Comparison of ENCODE assay signal across 11 cellular contexts in genomic region chr5:148469446-148470062, GRCh38.
DNase-seq lines count a peak whose midpoint lies in the region; ATAC-seq and TF ChIP-seq lines count a peak whose summit lies in the region.
"Had no signal": no experiment of that assay in that cellular context is flagged by ENCODE, and none has a peak within 500 bp of the region (broad histone marks: within the 10 kb centered on the region; RNA-seq: fewer than 3 reads in every experiment).

No MANE protein-coding gene starts in this region.

- no peaks in the 10 kb centered on the region for H3K27me3 Mint-ChIP-seq in stimulated activated naive CD8-positive, alpha-beta T cell treated with anti-CD3 and anti-CD28 coated beads, Interleukin-15, amount 100 ng/mL, for 72 hours

- H3K4me1 Mint-ChIP-seq in stimulated activated naive CD8-positive, alpha-beta T cell treated with anti-CD3 and anti-CD28 coated beads, Interleukin-15, amount 100 ng/mL, for 72 hours = no peaks in the 10 kb centered on the region
- H3K4me1 Mint-ChIP-seq: stimulated activated naive B cell treated with anti-CD40 and anti-IgM and Interleukin-4, amounts not matched to agents 10 μg/mL and 1 μg/mL and 100 μg/mL, for 72 hours had no signal

- peak; percentile 37 for ATAC-seq in body of pancreas
- ATAC-seq in stimulated activated naive CD8-positive, alpha-beta T cell treated with anti-CD3 and anti-CD28 coated beads, Interleukin-15, amount 100 ng/mL, for 72 hours = no peak
- ATAC-seq: stimulated activated naive B cell treated with anti-CD40 and anti-IgM and Interleukin-4, amounts not matched to agents 10 μg/mL and 1 μg/mL and 100 μg/mL, for 72 hours had no signal

- H3K4me3 ChIP-seq in body of pancreas = no peak overlapping the region

- H3K4me3 Mint-ChIP-seq in stimulated activated naive CD8-positive, alpha-beta T cell treated with anti-CD3 and anti-CD28 coated beads, Interleukin-15, amount 100 ng/mL, for 72 hours = no peak overlapping the region
- H3K4me3 Mint-ChIP-seq: stimulated activated naive B cell treated with anti-CD40 and anti-IgM and Interleukin-4, amounts not matched to agents 10 μg/mL and 1 μg/mL and 100 μg/mL, for 72 hours had no signal

- no peak overlapping the region for H3K27ac Mint-ChIP-seq in stimulated activated naive CD8-positive, alpha-beta T cell treated with anti-CD3 and anti-CD28 coated beads, Interleukin-15, amount 100 ng/mL, for 72 hours
- H3K27ac Mint-ChIP-seq: stimulated activated naive B cell treated with anti-CD40 and anti-IgM and Interleukin-4, amounts not matched to agents 10 μg/mL and 1 μg/mL and 100 μg/mL, for 72 hours had no signal

- TF ChIP-seq CTCF in body of pancreas (IDR thresholded peaks at IDR 0.05) = no peak

- H3K27me3 ChIP-seq in body of pancreas = no peaks in the 10 kb centered on the region

- no peak overlapping the region for H3K27ac ChIP-seq in body of pancreas

- no peaks in the 10 kb centered on the region for H3K9me3 ChIP-seq in body of pancreas

- TF ChIP-seq POLR2A in body of pancreas (IDR thresholded peaks at IDR 0.05) = no peak

- no peaks in the 10 kb centered on the region for H3K9me3 Mint-ChIP-seq in stimulated activated naive CD8-positive, alpha-beta T cell treated with anti-CD3 and anti-CD28 coated beads, Interleukin-15, amount 100 ng/mL, for 72 hours
- H3K9me3 Mint-ChIP-seq: stimulated activated naive B cell treated with anti-CD40 and anti-IgM and Interleukin-4, amounts not matched to agents 10 μg/mL and 1 μg/mL and 100 μg/mL, for 72 hours had no signal

- no peaks in the 10 kb centered on the region for H3K36me3 ChIP-seq in body of pancreas (replicated peaks in 1 of 2; ENCODE audit: insufficient read depth in 1 of 2, low read depth in 2 of 2)

- DNase-seq in LHCN-M2 (ENCODE audit: low read depth) (peak; percentile 84), body of pancreas (peak in 3 of 4 donors; percentile 16 to 52 (median 48)), hippocampal formation (lab: John Stamatoyannopoulos, UW) (peak; percentile 41 to 44), smooth muscle cell of the brain vasculature (ENCODE audit: low read depth, low spot score) (peak; percentile 21), NCI-H2107 treated with DMSO at 0.1 percent for 48 hours (lab: John Stamatoyannopoulos, UW; ENCODE audit: unreplicated experiment) (no peak)
- DNase-seq in activated CD4-positive, CD25-positive, alpha-beta regulatory T cell (lab: John Stamatoyannopoulos, UW) = no peak
- DNase-seq in activated CD4-positive, alpha-beta T cell treated with anti-CD3 and anti-CD28 coated beads for 48 hours = no peak
- no peak for DNase-seq in stimulated activated naive CD8-positive, alpha-beta T cell treated with anti-CD3 and anti-CD28 coated beads, Interleukin-15, amount 100 ng/mL, for 72 hours
- DNase-seq: NCI-H1694; stimulated activated naive B cell treated with anti-CD40 and anti-IgM and Interleukin-4, amounts not matched to agents 10 μg/mL and 1 μg/mL and 100 μg/mL, for 72 hours; SW 1271 had no signal

- H3K4me1 ChIP-seq in body of pancreas = no peaks in the 10 kb centered on the region

- intact Hi-C loops in body of pancreas (cut with DNase I) = no loop called here

- 61 to 68% methylated on average over 5 of the region's 5 CpGs for WGBS in body of pancreas, 2 donors

Comparison
In these comparisons a context has a peak if more than half of its experiments do, and no peak if none do; other contexts are left out.
1. DNase-seq: peak in LHCN-M2 (single experiment), body of pancreas (3 of 4), hippocampal formation (2 of 2) and smooth muscle cell of the brain vasculature (single experiment); none in activated CD4-positive, CD25-positive, alpha-beta regulatory T cell (0 of 4), activated CD4-positive, alpha-beta T cell treated with anti-CD3 and anti-CD28 coated beads for 48 hours (single experiment), stimulated activated naive CD8-positive, alpha-beta T cell treated with anti-CD3 and anti-CD28 coated beads, Interleukin-15, amount 100 ng/mL, for 72 hours (0 of 2) and NCI-H2107 treated with DMSO at 0.1 percent for 48 hours (single experiment).